In the genomic region with DNA sequence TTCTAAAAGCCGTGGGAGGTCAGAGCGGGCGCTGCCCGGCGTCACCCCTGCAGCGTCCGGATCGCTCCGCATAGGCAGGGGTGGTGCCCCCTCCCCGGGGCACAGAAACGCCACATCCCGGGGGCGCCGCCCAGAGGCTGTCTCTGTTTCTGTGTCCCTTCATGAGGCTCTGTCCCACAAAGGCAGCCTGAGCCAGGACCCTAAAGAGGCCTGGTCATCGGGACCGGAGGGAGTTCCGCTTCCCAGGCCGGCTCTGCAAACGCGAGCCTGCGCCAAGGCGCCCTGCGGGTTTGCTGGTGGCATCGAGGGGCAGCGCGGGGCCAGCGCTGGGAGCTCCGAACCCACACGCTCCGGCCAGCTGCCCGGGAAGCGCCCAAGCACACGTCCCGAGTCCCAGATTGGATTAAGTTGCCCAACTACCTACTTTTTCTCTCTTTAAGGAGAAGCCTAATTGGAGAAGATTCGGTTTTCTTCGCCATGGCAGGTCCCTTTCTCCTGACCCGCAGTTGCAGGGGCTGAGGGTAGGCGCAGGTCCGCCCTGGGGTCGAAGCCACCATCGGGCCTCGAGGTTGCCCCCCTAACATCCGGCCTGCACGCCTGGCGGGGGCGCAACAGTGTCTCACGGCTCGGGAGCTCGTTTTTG, we compare ENCODE assay signal across 8 cellular contexts.
A peak's percentile ranks its signal among the peaks of the same experiment; 100 is the strongest.
DNase-seq lines count a peak whose midpoint lies in the region; ATAC-seq and FAIRE-seq lines count a peak whose summit lies in the region.

No MANE protein-coding gene starts in this region.

- no peaks in the 10 kb centered on the region for H3K9me3 Mint-ChIP-seq in activated naive CD8-positive, alpha-beta T cell treated with anti-CD3 and anti-CD28 coated beads, Interleukin-2, amount 10 ng/mL, durations not matched to agents 7 days and 5 days
- H3K9me3 Mint-ChIP-seq in memory B cell = peaks cover 2% of the 10 kb centered on the region

- H3K9me3 ChIP-seq in subcutaneous abdominal adipose tissue (ENCODE audit: control insufficient read depth in 5 of 5, low read length in 5 of 5) = no peaks in the 10 kb centered on the region

- no peaks in the 10 kb centered on the region for H3K36me3 ChIP-seq in subcutaneous abdominal adipose tissue (ENCODE audit: control insufficient read depth in 5 of 5, insufficient read depth in 5 of 5, low read length in 5 of 5)

- ATAC-seq in activated naive CD8-positive, alpha-beta T cell treated with anti-CD3 and anti-CD28 coated beads, Interleukin-2, amount 10 ng/mL, durations not matched to agents 7 days and 5 days (ENCODE audit: low read depth) = peak; percentile 56
- ATAC-seq in memory B cell (ENCODE audit: low read depth) = no peak
- ATAC-seq in HG02938 (IDR thresholded peaks at IDR 0.05; ENCODE audit: unreplicated experiment) = no peak

- DNase-seq in NCI-H345 (lab: John Stamatoyannopoulos, UW) = peak; percentile 11
- no peak for DNase-seq in NCI-H345 treated with DMSO at 0.1 percent for 48 hours (lab: John Stamatoyannopoulos, UW; ENCODE audit: unreplicated experiment)
- DNase-seq in activated naive CD8-positive, alpha-beta T cell treated with anti-CD3 and anti-CD28 coated beads, Interleukin-2, amount 10 ng/mL, durations not matched to agents 7 days and 5 days = peak; percentile 52
- no peak for DNase-seq in memory B cell (ENCODE audit: low spot score in 2 of 2)
- DNase-seq in posterior vena cava (ENCODE audit: low spot score) = no peak
- DNase-seq in HTR-8/SVneo (ENCODE audit: insufficient read length, low spot score) = no peak

- peaks cover 0 to 14% (median 11%) of the 10 kb centered on the region in 5 donors for H3K4me1 ChIP-seq in subcutaneous abdominal adipose tissue (ENCODE audit: control insufficient read depth in 5 of 5, insufficient read depth in 5 of 5, low read length in 5 of 5)

- no peak for FAIRE-seq in HTR-8/SVneo (lab: Jason Lieb, UNC)

- POLR2A ChIA-PET in activated naive CD8-positive, alpha-beta T cell treated with anti-CD3 and anti-CD28 coated beads, Interleukin-2, amount 10 ng/mL, durations not matched to agents 7 days and 5 days (lab: Charles Lee) = interaction anchor here (0.7 kb wide), 2 partner anchors 400 to 1089 kb away, joined by 3 to 4 read pairs; no protein-coding TSS in a partner anchor

- intact Hi-C loops in posterior vena cava (cut with DNase I) = no loop called here

- peak overlapping the region; percentile 80 for H3K4me3 Mint-ChIP-seq in activated naive CD8-positive, alpha-beta T cell treated with anti-CD3 and anti-CD28 coated beads, Interleukin-2, amount 10 ng/mL, durations not matched to agents 7 days and 5 days
- H3K4me3 Mint-ChIP-seq in memory B cell = peak overlapping the region; percentile 3

- peak overlapping the region in 4 of 5 donors; percentile 14 to 48 (median 37) for H3K4me3 ChIP-seq in subcutaneous abdominal adipose tissue (ENCODE audit: low read depth in 1 of 5, low read length in 5 of 5)

- H3K9ac ChIP-seq in subcutaneous abdominal adipose tissue (ENCODE audit: low read length in 5 of 5) = no peak overlapping the region

- no peak overlapping the region for H3K27ac ChIP-seq in subcutaneous abdominal adipose tissue (ENCODE audit: low read depth, low read length)

- H3K4me1 Mint-ChIP-seq in activated naive CD8-positive, alpha-beta T cell treated with anti-CD3 and anti-CD28 coated beads, Interleukin-2, amount 10 ng/mL, durations not matched to agents 7 days and 5 days = peaks cover 14% of the 10 kb centered on the region
- peaks cover 3% of the 10 kb centered on the region for H3K4me1 Mint-ChIP-seq in memory B cell

- H3K27me3 Mint-ChIP-seq in activated naive CD8-positive, alpha-beta T cell treated with anti-CD3 and anti-CD28 coated beads, Interleukin-2, amount 10 ng/mL, durations not matched to agents 7 days and 5 days = peaks cover 47% of the 10 kb centered on the region
- peaks cover 15% of the 10 kb centered on the region for H3K27me3 Mint-ChIP-seq in memory B cell

- H3K27ac Mint-ChIP-seq in activated naive CD8-positive, alpha-beta T cell treated with anti-CD3 and anti-CD28 coated beads, Interleukin-2, amount 10 ng/mL, durations not matched to agents 7 days and 5 days = no peak overlapping the region
- H3K27ac Mint-ChIP-seq in memory B cell = no peak overlapping the region

- peaks cover 19 to 29% (median 22%) of the 10 kb centered on the region in 5 donors for H3K27me3 ChIP-seq in subcutaneous abdominal adipose tissue (ENCODE audit: control insufficient read depth in 5 of 5, insufficient read depth in 4 of 5, low read length in 5 of 5)

- H3K36me3 Mint-ChIP-seq in activated naive CD8-positive, alpha-beta T cell treated with anti-CD3 and anti-CD28 coated beads, Interleukin-2, amount 10 ng/mL, durations not matched to agents 7 days and 5 days = peaks cover 2% of the 10 kb centered on the region
- no peaks in the 10 kb centered on the region for H3K36me3 Mint-ChIP-seq in memory B cell

Comparison
In these comparisons a context has a peak if more than half of its experiments do, and no peak if none do; other contexts are left out.
1. DNase-seq: peak in NCI-H345 (single experiment) and activated naive CD8-positive, alpha-beta T cell treated with anti-CD3 and anti-CD28 coated beads, Interleukin-2, amount 10 ng/mL, durations not matched to agents 7 days and 5 days (single experiment); none in NCI-H345 treated with DMSO at 0.1 percent for 48 hours (single experiment), memory B cell (0 of 2), posterior vena cava (single experiment) and HTR-8/SVneo (single experiment).